16 cellular contexts compared by ENCODE assay signal in genomic region chr11:16959528-16960100, GRCh38. TPM values are rescaled to one million over a fixed set of nuclear protein-coding genes. Genes with fewer than 3 reads are reported as not detected.
DNase-seq lines count a peak whose midpoint lies in the region; ATAC-seq and TF ChIP-seq lines count a peak whose summit lies in the region.
"Had no signal": no experiment of that assay in that cellular context is flagged by ENCODE, and none has a peak within 500 bp of the region (broad histone marks: within the 10 kb centered on the region; RNA-seq: fewer than 3 reads in every experiment).

No MANE protein-coding gene starts in this region.

- intact Hi-C loops in Calu3 (cut with micrococcal nuclease; ENCODE audit: unreplicated experiment): loop anchor here (5.0 kb wide), 1 partner anchor 53 kb away; the partner anchor contains the start of gene PLEKHA7
- intact Hi-C loops in OCI-LY7 (cut with micrococcal nuclease; ENCODE audit: unreplicated experiment): no loop called here

- peak overlapping the region; percentile 79 for H3K27ac Mint-ChIP-seq in Calu3 (ENCODE audit: unreplicated experiment)
- H3K27ac Mint-ChIP-seq: B cell had no signal

- no peak for DNase-seq in Calu3
- peak; percentile 60 for DNase-seq in NCI-H1105 (lab: John Stamatoyannopoulos, UW)
- DNase-seq in OCI-LY7 (ENCODE audit: low spot score): no peak
- peak; percentile 77 for DNase-seq in mesendoderm
- no peak for DNase-seq in activated naive CD4-positive, alpha-beta T cell treated with anti-CD3 and anti-CD28 coated beads, Interleukin-2, amount 50 U/mL, for 16 hours
- DNase-seq in GM13976 (ENCODE audit: low spot score): no peak
- no peak for DNase-seq in NCI-H446 (lab: John Stamatoyannopoulos, UW)
- DNase-seq: activated CD4-positive, alpha-beta T cell treated with anti-CD3 and anti-CD28 coated beads for 48 hours; activated T-cell treated with anti-CD3 and anti-CD28 coated beads for 4 hours; islet precursor cell; ovary; T-helper 9 cell had no signal

- peak overlapping the region; percentile 36 for H3K4me3 Mint-ChIP-seq in Calu3 (ENCODE audit: low read depth, unreplicated experiment)
- H3K4me3 Mint-ChIP-seq: B cell had no signal

- H3K79me2 ChIP-seq in OCI-LY7 (ENCODE audit: insufficient read depth, low read depth, low read length) (no peaks in the 10 kb centered on the region), mesendoderm (ENCODE audit: control insufficient read depth, insufficient read depth, low read length) (no peaks in the 10 kb centered on the region)

- no peaks in the 10 kb centered on the region for H3K27me3 ChIP-seq in mesendoderm (ENCODE audit: insufficient read depth, low read length, poor library complexity)
- H3K27me3 ChIP-seq: ovary had no signal

- no peaks in the 10 kb centered on the region for H3K4me1 ChIP-seq in OCI-LY7 (ENCODE audit: insufficient read depth, low read length, poor library complexity, severe bottlenecking)
- peaks cover 25% of the 10 kb centered on the region for H3K4me1 ChIP-seq in mesendoderm (ENCODE audit: control insufficient read depth, low read depth, low read length)

- WGBS in mesendoderm (ENCODE audit: extremely low coverage, insufficient coverage, low lambda C conversion rate): no CpG with 5 or more reads among the region's 6 CpGs

- in situ Hi-C loops in GM13976 (cut with MboI; ENCODE audit: low sequenced_read_pairs, unreplicated experiment): no loop called here

- POLR2A ChIA-PET in OCI-LY7 (lab: Charles Lee): interaction anchor here (0.6 kb wide), 1 partner anchor 103 kb away, joined by 3 read pairs; no protein-coding TSS in a partner anchor

- peak overlapping the region; percentile 91 for H2BK5ac ChIP-seq in mesendoderm (ENCODE audit: low read length)

- CTCF ChIA-PET in Calu3 (lab: Charles Lee): interaction anchor here (0.6 to 1.4 kb wide), 2 partner anchors 14 to 100 kb away, joined by 4 to 6 read pairs; no protein-coding TSS in a partner anchor
- CTCF ChIA-PET in OCI-LY7 (lab: Charles Lee; ENCODE audit: unreplicated experiment): no interaction called here

- H3K9me3 Mint-ChIP-seq in Calu3 (ENCODE audit: low read depth, unreplicated experiment): no peaks in the 10 kb centered on the region

- peaks cover 10% of the 10 kb centered on the region for H3K36me3 Mint-ChIP-seq in Calu3 (ENCODE audit: insufficient read depth, unreplicated experiment)

- peak overlapping the region; percentile 15 for H3K18ac ChIP-seq in mesendoderm (ENCODE audit: low read length)

- TF ChIP-seq CTCF in Calu3 (IDR thresholded peaks at IDR 0.05; ENCODE audit: unreplicated experiment) (no peak), OCI-LY7 (conservative IDR thresholded peaks at IDR 0.05; ENCODE audit: low read length) (no peak), GM13976 (IDR thresholded peaks at IDR 0.05; ENCODE audit: borderline replicate concordance, control extremely low read depth, extremely low read depth, insufficient read depth, missing control alignments) (no peak)

- no peak overlapping the region for H3K9ac ChIP-seq in mesendoderm (ENCODE audit: low read length)

- H4K8ac ChIP-seq in mesendoderm (ENCODE audit: low read depth, low read length): no peak overlapping the region

- BruUV-seq in Calu3 (replicated peaks; lab: Mats Ljungman, UMichigan) (no TSS peak), OCI-LY7 (replicated peaks; lab: Mats Ljungman, UMichigan) (no TSS peak)

- H3K56ac ChIP-seq in mesendoderm (ENCODE audit: low read length): peak overlapping the region; percentile 77

- ATAC-seq in GM21529 (IDR thresholded peaks at IDR 0.05; ENCODE audit: unreplicated experiment): no peak
- ATAC-seq: Right ventricle myocardium inferior had no signal

- H4K5ac ChIP-seq in mesendoderm (ENCODE audit: low read length): no peak overlapping the region

- H3K9me3 ChIP-seq in OCI-LY7 (ENCODE audit: low read length): no peaks in the 10 kb centered on the region
- H3K9me3 ChIP-seq: HAP-1, ovary had no signal

- H3K27ac ChIP-seq in OCI-LY7 (ENCODE audit: low read depth, low read length, poor library complexity, severe bottlenecking) (no peak overlapping the region), mesendoderm (ENCODE audit: low read depth, low read length) (no peak overlapping the region)
- H3K27ac ChIP-seq: ovary had no signal

- peak overlapping the region; percentile 75 for H3K23ac ChIP-seq in mesendoderm (ENCODE audit: low read length)

- peaks cover 65% of the 10 kb centered on the region for H3K4me1 Mint-ChIP-seq in Calu3 (ENCODE audit: low read depth, unreplicated experiment)
- H3K4me1 Mint-ChIP-seq: B cell had no signal

- no peaks in the 10 kb centered on the region for H3K27me3 Mint-ChIP-seq in Calu3 (ENCODE audit: unreplicated experiment)
- H3K27me3 Mint-ChIP-seq: B cell had no signal

- H2BK15ac ChIP-seq in mesendoderm (replicated peaks; ENCODE audit: low read depth): no peak overlapping the region

- H2AK5ac ChIP-seq in mesendoderm (ENCODE audit: low read length): peak overlapping the region; percentile 77

- H3K4ac ChIP-seq in mesendoderm (ENCODE audit: low read depth, low read length): no peak overlapping the region

- H3K36me3 ChIP-seq in OCI-LY7 (ENCODE audit: insufficient read depth, low read length) (no peaks in the 10 kb centered on the region), mesendoderm (ENCODE audit: control insufficient read depth, insufficient read depth, low read length) (no peaks in the 10 kb centered on the region)
- H3K36me3 ChIP-seq: HAP-1, ovary had no signal

- H3K4me2 ChIP-seq in OCI-LY7 (ENCODE audit: low read length) (no peak overlapping the region), mesendoderm (ENCODE audit: low read length) (no peak overlapping the region)

- H2BK120ac ChIP-seq in mesendoderm (ENCODE audit: low read depth, low read length): no peak overlapping the region

- no peaks in the 10 kb centered on the region for H4K20me1 ChIP-seq in OCI-LY7 (ENCODE audit: insufficient read depth, low read length)

- no peaks in the 10 kb centered on the region for H3K79me1 ChIP-seq in mesendoderm (ENCODE audit: low read length)

- H3K4me3 ChIP-seq in OCI-LY7 (ENCODE audit: low read depth, low read length, poor library complexity, severe bottlenecking) (no peak overlapping the region), mesendoderm (ENCODE audit: low read length) (no peak overlapping the region)
- H3K4me3 ChIP-seq: HAP-1, ovary had no signal

- 0 out of 2 replicates have a peak overlapping the region, but pooled peaks have one; percentile 31 for H2AFZ ChIP-seq in OCI-LY7 (ENCODE audit: low read length)

- H3K9me2 ChIP-seq in OCI-LY7 (ENCODE audit: insufficient read depth, low read length): no peaks in the 10 kb centered on the region

RNA-seq across cellular contexts. Expression of gene PLEKHA7, which starts 54.6 kb away (rescaled TPM):
- total RNA-seq in Calu3 (2022): 138 and 167 TPM in 2 replicates
- total RNA-seq in OCI-LY7 (2014; rRNA removed; shearing (Covaris generic)): 0.13 TPM in 1 of 2 replicates, not detected in the other
- not detected in 2 replicates for total RNA-seq in OCI-LY7 (2022)
- polyA plus RNA-seq in mesendoderm (2013, experiment 1 of 2): 3.1 TPM
- 2.9 TPM for polyA plus RNA-seq in mesendoderm (2013, experiment 2 of 2)

Comparison
In these comparisons a context has a peak if more than half of its experiments do, and no peak if none do; other contexts are left out.
1. DNase-seq: peak in NCI-H1105 (single experiment) and mesendoderm (single experiment); none in Calu3 (single experiment), OCI-LY7 (single experiment), activated naive CD4-positive, alpha-beta T cell treated with anti-CD3 and anti-CD28 coated beads, Interleukin-2, amount 50 U/mL, for 16 hours (single experiment), GM13976 (single experiment) and NCI-H446 (0 of 2).
2. RNA of gene PLEKHA7, which starts 54.6 kb away (total RNA-seq): 138 to 167 TPM in Calu3; 0.13 TPM in OCI-LY7; every median in the first group is over 100 times any median in the second.